ENCODE assay signal across 8 cellular contexts in genomic region chr1:19273844-19274531, GRCh38. TPM values are rescaled to one million over a fixed set of nuclear protein-coding genes. Genes with fewer than 3 reads are reported as not detected.
DNase-seq lines count a peak whose midpoint lies in the region; ATAC-seq, FAIRE-seq and TF ChIP-seq lines count a peak whose summit lies in the region.
"Not testable (repeated sequence)": the region's sequence is repeated elsewhere in the genome, so short reads cannot be mapped to it uniquely, and the experiment has no call there.

No MANE protein-coding gene starts in this region.

- not testable (repeated sequence) for H3K4me2 ChIP-seq in GM23248 (ENCODE audit: unreplicated experiment)
- peak overlapping the region; percentile 29 for H3K4me2 ChIP-seq in keratinocyte (ENCODE audit: control insufficient read depth, extremely low read depth, insufficient read depth, low read depth, low read length)

- not testable (repeated sequence) for H3K9me1 ChIP-seq in keratinocyte (ENCODE audit: control insufficient read depth, extremely low read depth, insufficient read depth, low read length)

- TF ChIP-seq POLR2A in sigmoid colon (IDR thresholded peaks at IDR 0.05): not testable (repeated sequence)

- POLR2A ChIA-PET in activated CD8-positive, alpha-beta T cell treated with anti-CD3 and anti-CD28 coated beads for 36 hours (lab: Charles Lee): interaction anchor here (2.0 kb wide), 1 partner anchor 14 kb away, joined by 10 read pairs; no protein-coding TSS in a partner anchor

- TF ChIP-seq EP300 in sigmoid colon (IDR thresholded peaks at IDR 0.05): not testable (repeated sequence)

- not testable (repeated sequence) for H3K9ac ChIP-seq in GM23248; colonic mucosa (ENCODE audit: low read depth in 2 of 2, low read length in 2 of 2); keratinocyte (ENCODE audit: control insufficient read depth, extremely low read depth, insufficient read depth, low read length); mucosa of stomach (ENCODE audit: low read length)

- H3K4me1 Mint-ChIP-seq in activated CD8-positive, alpha-beta T cell treated with anti-CD3 and anti-CD28 coated beads for 36 hours (ENCODE audit: low read depth): not testable (repeated sequence)

- 25 to 38% methylated on average over 38 to 58 of the region's 66 CpGs for WGBS in GM23248 (ENCODE audit: low coverage in 1 of 2, low lambda C conversion rate in 2 of 2, missing lambda C conversion rate in 2 of 2), 2 experiments
- WGBS in sigmoid colon, 2 donors: 23 to 33% methylated on average over 58 to 60 of the region's 66 CpGs
- 8 to 14% methylated on average over 45 to 60 of the region's 66 CpGs for WGBS in aorta, 2 donors

- H4K20me1 ChIP-seq in GM23248 (ENCODE audit: insufficient read depth); keratinocyte (ENCODE audit: control insufficient read depth, extremely low read depth, insufficient read depth, low read length): not testable (repeated sequence)

- FAIRE-seq in keratinocyte (lab: Jason Lieb, UNC): not testable (repeated sequence)

- H3K9me3 ChIP-seq in GM23248 (ENCODE audit: low read depth); colonic mucosa; keratinocyte (ENCODE audit: control insufficient read depth, low read depth, low read length); mucosa of stomach (ENCODE audit: control insufficient read depth, low read length); sigmoid colon; aorta (ENCODE audit: control insufficient read depth, low read length): not testable (repeated sequence)

- intact Hi-C loops in activated CD8-positive, alpha-beta T cell treated with anti-CD3 and anti-CD28 coated beads for 36 hours (cut with micrococcal nuclease); colonic mucosa (cut with DNase I); sigmoid colon (cut with DNase I); aorta (cut with DNase I): not testable (repeated sequence)

- H3K4me3 ChIP-seq in GM23248 (peak overlapping the region; percentile 35; the same call in 1 of the 2 replicates), colonic mucosa (peak overlapping the region; percentile 9), mucosa of stomach (ENCODE audit: low read length) (peak overlapping the region; percentile 67), sigmoid colon (peak overlapping the region in 3 of 4 donors; percentile 5 to 28 (median 21))
- not testable (repeated sequence) for H3K4me3 ChIP-seq in keratinocyte (ENCODE audit: control insufficient read depth in 2 of 3, extremely low read depth in 1 of 3, insufficient read depth in 2 of 3, low read depth in 1 of 3, low read length in 3 of 3); aorta (ENCODE audit: low read length in 2 of 2)

- H3K36me3 ChIP-seq in GM23248 (ENCODE audit: low read depth); colonic mucosa; keratinocyte (ENCODE audit: control insufficient read depth in 2 of 2, extremely low read depth in 1 of 2, insufficient read depth in 2 of 2, low read length in 2 of 2); mucosa of stomach (ENCODE audit: control insufficient read depth, insufficient read depth, low read length); sigmoid colon; aorta (ENCODE audit: control insufficient read depth in 1 of 2, insufficient read depth in 2 of 2, low read length in 1 of 2): not testable (repeated sequence)

- not testable (repeated sequence) for H3F3A ChIP-seq in GM23248 (ENCODE audit: insufficient read depth)

- TF ChIP-seq CTCF in activated CD8-positive, alpha-beta T cell treated with anti-CD3 and anti-CD28 coated beads for 36 hours (IDR thresholded peaks at IDR 0.05); colonic mucosa (IDR thresholded peaks at IDR 0.05); foreskin keratinocyte (conservative IDR thresholded peaks at IDR 0.05); keratinocyte (optimal IDR thresholded peaks at IDR 0.05 in 1 of 3, IDR thresholded peaks at IDR 0.05 in 1 of 3, conservative IDR thresholded peaks at IDR 0.05 in 1 of 3; ENCODE audit: extremely low read depth in 1 of 3, insufficient read depth in 2 of 3, low read length in 3 of 3); sigmoid colon (IDR thresholded peaks at IDR 0.05): not testable (repeated sequence)

- H3K4me1 ChIP-seq in GM23248 (ENCODE audit: insufficient read depth); colonic mucosa; foreskin keratinocyte; keratinocyte (ENCODE audit: control insufficient read depth, extremely low read depth, insufficient read depth, low read length); sigmoid colon; aorta (ENCODE audit: control insufficient read depth in 1 of 2, insufficient read depth in 2 of 2, low read length in 2 of 2): not testable (repeated sequence)
- peaks cover 38% of the 10 kb centered on the region for H3K4me1 ChIP-seq in mucosa of stomach (ENCODE audit: control insufficient read depth, insufficient read depth, low read length)

- not testable (repeated sequence) for H3K36me3 Mint-ChIP-seq in activated CD8-positive, alpha-beta T cell treated with anti-CD3 and anti-CD28 coated beads for 36 hours (ENCODE audit: low read depth)

- not testable (repeated sequence) for H3K27ac Mint-ChIP-seq in activated CD8-positive, alpha-beta T cell treated with anti-CD3 and anti-CD28 coated beads for 36 hours

- peak; percentile 30 for ATAC-seq in activated CD8-positive, alpha-beta T cell treated with anti-CD3 and anti-CD28 coated beads for 36 hours
- peak; percentile 24 for ATAC-seq in foreskin keratinocyte
- peak; percentile 57 for ATAC-seq in aorta (ENCODE audit: low FRiP score)

- dilution Hi-C loops in keratinocyte (cut with MboI; ENCODE audit: extremely low pct_ligation_motif_present, low sequenced_read_pairs): not testable (repeated sequence)

- CTCF ChIA-PET in activated CD8-positive, alpha-beta T cell treated with anti-CD3 and anti-CD28 coated beads for 36 hours (lab: Charles Lee): not testable (repeated sequence)

- not testable (repeated sequence) for H3K27ac ChIP-seq in GM23248; colonic mucosa; foreskin keratinocyte; keratinocyte (ENCODE audit: control insufficient read depth, insufficient read depth, low read length); sigmoid colon; aorta (ENCODE audit: low read depth in 1 of 2, low read length in 2 of 2)

- DNase-seq in GM23248: peak; percentile 46
- DNase-seq in activated CD8-positive, alpha-beta T cell treated with anti-CD3 and anti-CD28 coated beads for 36 hours; foreskin keratinocyte; keratinocyte (ENCODE audit: low read depth, low spot score); sigmoid colon; aorta: not testable (repeated sequence)
- DNase-seq in colonic mucosa: peak; percentile 58

- H3K79me2 ChIP-seq in GM23248 (ENCODE audit: insufficient read depth); keratinocyte (ENCODE audit: control insufficient read depth, insufficient read depth, low read length): not testable (repeated sequence)

- peaks cover 13% of the 10 kb centered on the region for H3K27me3 Mint-ChIP-seq in activated CD8-positive, alpha-beta T cell treated with anti-CD3 and anti-CD28 coated beads for 36 hours

- in situ Hi-C loops in GM23248 (cut with MboI): not testable (repeated sequence)

- H3K9me2 ChIP-seq in GM23248 (ENCODE audit: insufficient read depth): not testable (repeated sequence)

- not testable (repeated sequence) for H3K9me3 Mint-ChIP-seq in activated CD8-positive, alpha-beta T cell treated with anti-CD3 and anti-CD28 coated beads for 36 hours

- not testable (repeated sequence) for H3K27me3 ChIP-seq in GM23248 (replicated peaks; ENCODE audit: insufficient read depth); colonic mucosa; keratinocyte (ENCODE audit: control insufficient read depth, extremely low read depth, insufficient read depth, low read length); mucosa of stomach (ENCODE audit: control insufficient read depth, insufficient read depth, low read length); aorta (ENCODE audit: control insufficient read depth in 1 of 2, insufficient read depth in 2 of 2, low read length in 1 of 2)
- H3K27me3 ChIP-seq in foreskin keratinocyte (peaks cover 25% of the 10 kb centered on the region), sigmoid colon (peaks cover 0 to 16% (median 0%) of the 10 kb centered on the region in 3 donors)

- H3K4me3 Mint-ChIP-seq in activated CD8-positive, alpha-beta T cell treated with anti-CD3 and anti-CD28 coated beads for 36 hours: not testable (repeated sequence)

- peak overlapping the region; percentile 44; the same call in 1 of the 2 replicates for H2AFZ ChIP-seq in GM23248
- H2AFZ ChIP-seq in keratinocyte (ENCODE audit: control insufficient read depth, low read length): not testable (repeated sequence)

RNA-seq across cellular contexts. Expression of gene AKR7A3, which starts 14.6 kb away (rescaled TPM):
- 0.11 and 0.51 TPM in 2 replicates for total RNA-seq in GM23248 (2014; rRNA removed; shearing (Covaris generic))
- polyA plus RNA-seq in GM23248 (2016; fragmentation: Nextera tagmentation; extraction: Ambion mirVana): 0.18 and 0.24 TPM in 2 replicates
- total RNA-seq in activated CD8-positive, alpha-beta T cell treated with anti-CD3 and anti-CD28 coated beads for 36 hours: under 1 TPM; 0.54 TPM
- 100 to 1,000 TPM in 1 of 2 donors, 10 to 100 TPM in 1; 97.0 to 119 TPM for total RNA-seq in colonic mucosa
- 0.18 and 0.27 TPM in 2 replicates for total RNA-seq in foreskin keratinocyte
- polyA plus RNA-seq in foreskin keratinocyte: 0.20 and 0.21 TPM in 2 replicates
- 0.03 to 0.35 TPM (median 0.17 TPM) in 3 replicates for polyA plus RNA-seq in keratinocyte
- polyA plus RNA-seq in keratinocyte (2011; ENCODE audit: low read depth): 0.47 TPM
- 0.07 and 0.09 TPM in 2 replicates for polyA plus RNA-seq in keratinocyte (2011; cell fraction: cytosol; rRNA removed)
- polyA plus RNA-seq in keratinocyte (2011; cell fraction: nucleus; rRNA removed): 0.27 and 1.00 TPM in 2 replicates
- polyA plus RNA-seq in keratinocyte (2012; ENCODE audit: low replicate concordance): 0.14 and 0.18 TPM in 2 replicates
- 0.46 TPM in 1 of 3 replicates, not detected in the others for polyA minus RNA-seq in keratinocyte
- polyA minus RNA-seq in keratinocyte (2011; cell fraction: cytosol; rRNA and poly(A)+ RNA removed): not detected
- 0.42 TPM in 1 of 2 replicates, not detected in the other for polyA minus RNA-seq in keratinocyte (2011; cell fraction: nucleus; rRNA and poly(A)+ RNA removed)
- total RNA-seq in sigmoid colon: 1 to 10 TPM in 3 of 4 donors, under 1 TPM in 1; 0.71 to 1.9 (median 1.5) TPM
- 100 to 1,000 TPM in 1 of 3 donors, 10 to 100 TPM in 2; 72.1 to 110 (median 78.3) TPM for polyA plus RNA-seq in sigmoid colon
- total RNA-seq in aorta: 1 to 10 TPM; 1.2 to 1.6 TPM
- polyA plus RNA-seq in aorta: 10 to 100 TPM in 1 of 2 donors, 1 to 10 TPM in 1; 2.6 to 99.8 TPM

RNA-seq across cellular contexts. Expression of gene MRTO4, which starts 22.4 kb away (rescaled TPM):
- 26.9 and 37.1 TPM in 2 replicates for total RNA-seq in GM23248 (2014; rRNA removed; shearing (Covaris generic))
- polyA plus RNA-seq in GM23248 (2016; fragmentation: Nextera tagmentation; extraction: Ambion mirVana) (36.6 and 38.4 TPM in 2 replicates), foreskin keratinocyte (78.4 and 89.5 TPM in 2 replicates), keratinocyte (35.6 to 68.1 TPM (median 50.2 TPM) in 3 replicates), sigmoid colon (10 to 100 TPM; 10.8 to 44.1 (median 13.2) TPM), aorta (10 to 100 TPM in 1 of 2 donors, 1 to 10 TPM in 1; 6.5 to 23.6 TPM)
- 10 to 100 TPM; 90.9 to 93.4 TPM for total RNA-seq in activated CD8-positive, alpha-beta T cell treated with anti-CD3 and anti-CD28 coated beads for 36 hours
- total RNA-seq in colonic mucosa (10 to 100 TPM; 12.7 to 46.0 TPM), foreskin keratinocyte (64.0 and 78.4 TPM in 2 replicates), sigmoid colon (10 to 100 TPM; 10.8 to 21.3 (median 15.3) TPM), aorta (10 to 100 TPM; 13.0 to 14.2 TPM)
- 14.1 TPM for polyA plus RNA-seq in keratinocyte (2011; ENCODE audit: low read depth)
- 37.4 and 42.2 TPM in 2 replicates for polyA plus RNA-seq in keratinocyte (2011; cell fraction: cytosol; rRNA removed)
- 30.3 and 31.9 TPM in 2 replicates for polyA plus RNA-seq in keratinocyte (2011; cell fraction: nucleus; rRNA removed)
- 23.3 and 47.2 TPM in 2 replicates for polyA plus RNA-seq in keratinocyte (2012; ENCODE audit: low replicate concordance)
- 16.2 to 48.6 TPM (median 27.8 TPM) in 3 replicates for polyA minus RNA-seq in keratinocyte
- polyA minus RNA-seq in keratinocyte (2011; cell fraction: cytosol; rRNA and poly(A)+ RNA removed): 20.5 TPM
- polyA minus RNA-seq in keratinocyte (2011; cell fraction: nucleus; rRNA and poly(A)+ RNA removed): 6.3 and 11.1 TPM in 2 replicates

RNA-seq across cellular contexts. Expression of gene EMC1, which starts 22.7 kb away (rescaled TPM):
- 58.7 and 69.4 TPM in 2 replicates for total RNA-seq in GM23248 (2014; rRNA removed; shearing (Covaris generic))
- polyA plus RNA-seq in GM23248 (2016; fragmentation: Nextera tagmentation; extraction: Ambion mirVana): 54.5 and 56.9 TPM in 2 replicates
- 10 to 100 TPM; 38.3 to 39.5 TPM for total RNA-seq in activated CD8-positive, alpha-beta T cell treated with anti-CD3 and anti-CD28 coated beads for 36 hours
- 10 to 100 TPM; 35.3 to 51.1 TPM for total RNA-seq in colonic mucosa
- 59.6 TPM in 2 replicates for total RNA-seq in foreskin keratinocyte
- polyA plus RNA-seq in foreskin keratinocyte: 28.8 and 31.1 TPM in 2 replicates
- polyA plus RNA-seq in keratinocyte: 17.1 to 48.5 TPM (median 28.6 TPM) in 3 replicates
- polyA plus RNA-seq in keratinocyte (2011; ENCODE audit: low read depth): 17.2 TPM
- polyA plus RNA-seq in keratinocyte (2011; cell fraction: cytosol; rRNA removed): 10.7 and 15.0 TPM in 2 replicates
- polyA plus RNA-seq in keratinocyte (2011; cell fraction: nucleus; rRNA removed): 115 and 137 TPM in 2 replicates
- polyA plus RNA-seq in keratinocyte (2012; ENCODE audit: low replicate concordance): 22.9 and 37.8 TPM in 2 replicates
- 45.9 to 146 TPM (median 71.2 TPM) in 3 replicates for polyA minus RNA-seq in keratinocyte
- 25.1 TPM for polyA minus RNA-seq in keratinocyte (2011; cell fraction: cytosol; rRNA and poly(A)+ RNA removed)
- polyA minus RNA-seq in keratinocyte (2011; cell fraction: nucleus; rRNA and poly(A)+ RNA removed): 102 and 118 TPM in 2 replicates
- total RNA-seq in sigmoid colon: 10 to 100 TPM; 19.6 to 46.5 (median 31.3) TPM
- 10 to 100 TPM in 1 of 3 donors, 1 to 10 TPM in 2; 1.2 to 16.5 (median 3.2) TPM for polyA plus RNA-seq in sigmoid colon
- 10 to 100 TPM; 33.9 to 35.0 TPM for total RNA-seq in aorta
- 10 to 100 TPM; 14.0 to 19.1 TPM for polyA plus RNA-seq in aorta

RNA-seq across cellular contexts. Expression of gene AKR7A2, which starts 38.0 kb away (rescaled TPM):
- 93.1 and 116 TPM in 2 replicates for total RNA-seq in GM23248 (2014; rRNA removed; shearing (Covaris generic))
- 96.6 and 97.1 TPM in 2 replicates for polyA plus RNA-seq in GM23248 (2016; fragmentation: Nextera tagmentation; extraction: Ambion mirVana)
- total RNA-seq in activated CD8-positive, alpha-beta T cell treated with anti-CD3 and anti-CD28 coated beads for 36 hours: 10 to 100 TPM; 42.9 to 43.4 TPM
- total RNA-seq in colonic mucosa: 100 to 1,000 TPM; 112 to 129 TPM
- 53.9 and 55.8 TPM in 2 replicates for total RNA-seq in foreskin keratinocyte
- polyA plus RNA-seq in foreskin keratinocyte: 71.1 and 73.6 TPM in 2 replicates
- polyA plus RNA-seq in keratinocyte: 21.4 to 29.2 TPM (median 22.0 TPM) in 3 replicates
- 18.6 TPM for polyA plus RNA-seq in keratinocyte (2011; ENCODE audit: low read depth)
- 16.8 and 26.3 TPM in 2 replicates for polyA plus RNA-seq in keratinocyte (2011; cell fraction: cytosol; rRNA removed)
- 10.6 and 11.5 TPM in 2 replicates for polyA plus RNA-seq in keratinocyte (2011; cell fraction: nucleus; rRNA removed)
- polyA plus RNA-seq in keratinocyte (2012; ENCODE audit: low replicate concordance): 23.1 and 30.1 TPM in 2 replicates
- polyA minus RNA-seq in keratinocyte: 14.1 to 26.6 TPM (median 21.6 TPM) in 3 replicates
- 30.7 TPM for polyA minus RNA-seq in keratinocyte (2011; cell fraction: cytosol; rRNA and poly(A)+ RNA removed)
- polyA minus RNA-seq in keratinocyte (2011; cell fraction: nucleus; rRNA and poly(A)+ RNA removed): 10.2 and 11.9 TPM in 2 replicates
- 100 to 1,000 TPM in 1 of 4 donors, 10 to 100 TPM in 3; 55.8 to 110 (median 77.2) TPM for total RNA-seq in sigmoid colon
- 10 to 100 TPM; 64.2 to 99.6 (median 84.1) TPM for polyA plus RNA-seq in sigmoid colon
- total RNA-seq in aorta: 10 to 100 TPM; 19.3 to 34.7 TPM
- 10 to 100 TPM; 31.4 to 48.0 TPM for polyA plus RNA-seq in aorta

RNA-seq across cellular contexts. Expression of gene SLC66A1, which starts 38.1 kb away (rescaled TPM):
- 16.2 and 20.5 TPM in 2 replicates for total RNA-seq in GM23248 (2014; rRNA removed; shearing (Covaris generic))
- polyA plus RNA-seq in GM23248 (2016; fragmentation: Nextera tagmentation; extraction: Ambion mirVana): 13.1 and 13.5 TPM in 2 replicates
- total RNA-seq in activated CD8-positive, alpha-beta T cell treated with anti-CD3 and anti-CD28 coated beads for 36 hours: 1 to 10 TPM; 3.6 TPM
- 10 to 100 TPM; 10.6 to 13.1 TPM for total RNA-seq in colonic mucosa
- total RNA-seq in foreskin keratinocyte: 14.2 and 16.9 TPM in 2 replicates
- polyA plus RNA-seq in foreskin keratinocyte: 16.6 and 19.7 TPM in 2 replicates
- polyA plus RNA-seq in keratinocyte: 8.0 to 16.5 TPM (median 11.6 TPM) in 3 replicates
- polyA plus RNA-seq in keratinocyte (2011; ENCODE audit: low read depth): 3.6 TPM
- polyA plus RNA-seq in keratinocyte (2011; cell fraction: cytosol; rRNA removed): 6.7 and 14.7 TPM in 2 replicates
- 16.7 and 23.6 TPM in 2 replicates for polyA plus RNA-seq in keratinocyte (2011; cell fraction: nucleus; rRNA removed)
- 10.2 and 11.0 TPM in 2 replicates for polyA plus RNA-seq in keratinocyte (2012; ENCODE audit: low replicate concordance)
- polyA minus RNA-seq in keratinocyte: 8.1 to 17.5 TPM (median 11.2 TPM) in 3 replicates
- 11.9 TPM for polyA minus RNA-seq in keratinocyte (2011; cell fraction: cytosol; rRNA and poly(A)+ RNA removed)
- 10.8 and 13.3 TPM in 2 replicates for polyA minus RNA-seq in keratinocyte (2011; cell fraction: nucleus; rRNA and poly(A)+ RNA removed)
- 10 to 100 TPM in 1 of 4 donors, 1 to 10 TPM in 3; 7.5 to 15.2 (median 8.8) TPM for total RNA-seq in sigmoid colon
- polyA plus RNA-seq in sigmoid colon: 10 to 100 TPM in 1 of 3 donors, 1 to 10 TPM in 2; 5.1 to 16.0 (median 7.2) TPM
- 10 to 100 TPM in 1 of 2 donors, 1 to 10 TPM in 1; 7.6 to 13.7 TPM for total RNA-seq in aorta
- polyA plus RNA-seq in aorta: 10 to 100 TPM in 1 of 2 donors, 1 to 10 TPM in 1; 4.0 to 15.2 TPM

Comparison
In these comparisons a context has a peak if more than half of its experiments do, and no peak if none do; other contexts are left out.
1. RNA of gene AKR7A3, which starts 14.6 kb away (total RNA-seq): 97.0 to 119 TPM in colonic mucosa; 0.71 to 1.9 TPM in sigmoid colon, 1.2 to 1.6 TPM in aorta, 0.54 TPM in activated CD8-positive, alpha-beta T cell treated with anti-CD3 and anti-CD28 coated beads for 36 hours, 0.18 to 0.27 TPM in foreskin keratinocyte and 0.11 to 0.51 TPM in GM23248; every median in the first group is over 10 times any median in the second.
2. Peak in every context shown above with its lines, with median percentiles within 50 percentile points of each other: ATAC-seq.